In genomic region chr15:100107151-100107550, GRCh38 we compare ENCODE assay signal across 24 cellular contexts.
DNase-seq lines count a peak whose midpoint lies in the region; ATAC-seq, FAIRE-seq and TF ChIP-seq lines count a peak whose summit lies in the region.
"Had no signal": no experiment of that assay in that cellular context is flagged by ENCODE, and none has a peak within 500 bp of the region (broad histone marks: within the 10 kb centered on the region; RNA-seq: fewer than 3 reads in every experiment).

No MANE protein-coding gene starts in this region.

- no peak overlapping the region for H2BK15ac ChIP-seq in neuronal stem cell (ENCODE audit: low read length)

- no peak overlapping the region for H3K4me2 ChIP-seq in HepG2 (ENCODE audit: low read depth, low read length)
- no peak overlapping the region for H3K4me2 ChIP-seq in neuronal stem cell (ENCODE audit: insufficient read depth, low read length, poor library complexity, severe bottlenecking)
- H3K4me2 ChIP-seq: KMS-11 had no signal

- no peaks in the 10 kb centered on the region for H3K36me3 Mint-ChIP-seq in WTC11
- H3K36me3 Mint-ChIP-seq in activated T-helper 1 cell treated with anti-CD3 and anti-CD28 coated beads, Interleukin-12 subunit alpha, Interleukin-12 subunit beta, Interleukin-2, Interleukin-4 antibody, amounts not matched to agents 30 ng/mL and 10 ng/mL and 1 ng/mL, durations not matched to agents 14 hours and 24 hours and 36 hours (ENCODE audit: low read depth) = no peaks in the 10 kb centered on the region
- H3K36me3 Mint-ChIP-seq in activated T-cell treated with anti-CD3 and anti-CD28 coated beads, Interleukin-2, amount 50 U/mL, for 4 hours (ENCODE audit: insufficient read depth) = peaks cover 4% of the 10 kb centered on the region

- no peaks in the 10 kb centered on the region for H3K9me3 Mint-ChIP-seq in WTC11
- no peaks in the 10 kb centered on the region for H3K9me3 Mint-ChIP-seq in activated T-helper 1 cell treated with anti-CD3 and anti-CD28 coated beads, Interleukin-12 subunit alpha, Interleukin-12 subunit beta, Interleukin-2, Interleukin-4 antibody, amounts not matched to agents 30 ng/mL and 10 ng/mL and 1 ng/mL, durations not matched to agents 14 hours and 24 hours and 36 hours
- no peaks in the 10 kb centered on the region for H3K9me3 Mint-ChIP-seq in activated T-cell treated with anti-CD3 and anti-CD28 coated beads, Interleukin-2, amount 50 U/mL, for 4 hours
- H3K9me3 Mint-ChIP-seq: CD8-positive, alpha-beta memory T cell had no signal

- TF ChIP-seq POLR2A in right lobe of liver (IDR thresholded peaks at IDR 0.05) (no peak), HepG2 (IDR thresholded peaks at IDR 0.05; ENCODE audit: insufficient read depth in 1 of 2, low read depth in 2 of 2, low read length in 2 of 2) (no peak)

- H3K23ac ChIP-seq in neuronal stem cell (ENCODE audit: low read depth, low read length, poor library complexity) = no peak overlapping the region

- peak overlapping the region; percentile 4 for H3K18ac ChIP-seq in neuronal stem cell (ENCODE audit: low read length)

- H2BK120ac ChIP-seq in neuronal stem cell (ENCODE audit: low read depth, low read length) = no peak overlapping the region

- H3K9me3 ChIP-seq in right lobe of liver (no peaks in the 10 kb centered on the region), HepG2 (ENCODE audit: low read length) (no peaks in the 10 kb centered on the region), neuronal stem cell (replicated peaks in 1 of 2; ENCODE audit: control insufficient read depth in 2 of 2, insufficient read depth in 1 of 2, low read depth in 1 of 2, low read length in 2 of 2) (peaks cover 0 to 1% of the 10 kb centered on the region in 2 donors)

- no peak overlapping the region for H3K4ac ChIP-seq in neuronal stem cell (ENCODE audit: low read length)

- no peaks in the 10 kb centered on the region for H3K79me1 ChIP-seq in neuronal stem cell (ENCODE audit: low read depth, low read length)

- TF ChIP-seq EP300 in HepG2 (IDR thresholded peaks at IDR 0.05; ENCODE audit: low read depth in 2 of 2, low read length in 2 of 2) = no peak
- no peak for TF ChIP-seq EP300 in HepG2 (CRISPR knock-in tag; IDR thresholded peaks at IDR 0.05; ENCODE audit: borderline replicate concordance)

- POLR2A ChIA-PET in HepG2 (lab: Yijun Ruan, JAX) = no interaction called here
- POLR2A ChIA-PET in WTC11 (lab: Charles Lee) = interaction anchor here (0.8 kb wide), 1 partner anchor 84 kb away, joined by 3 read pairs; no protein-coding TSS in a partner anchor

- in situ Hi-C loops in HepG2 (cut with HindIII; ENCODE audit: extremely low pct_ligation_motif_present, low pct_unique_long_range_greater_than_20kb) = no loop called here

- no peak overlapping the region for H2BK12ac ChIP-seq in neuronal stem cell (ENCODE audit: low read length)

- no peaks in the 10 kb centered on the region for H4K20me1 ChIP-seq in HepG2 (ENCODE audit: insufficient read depth, low read length)

- H3K4me3 ChIP-seq in right lobe of liver (no peak overlapping the region), HepG2 (replicated peaks in 1 of 3; ENCODE audit: insufficient read depth in 1 of 3, low read depth in 2 of 3, low read length in 3 of 3) (no peak overlapping the region), neuronal stem cell (ENCODE audit: low read length in 2 of 2) (no peak overlapping the region)

- no peak for TF ChIP-seq RAD21 in HepG2 (CRISPR knock-in tag; IDR thresholded peaks at IDR 0.05)

- H3K14ac ChIP-seq in neuronal stem cell (ENCODE audit: low read length) = no peak overlapping the region

- intact Hi-C loops in right lobe of liver (cut with DNase I) = no loop called here
- intact Hi-C loops in HepG2 (cut with micrococcal nuclease; ENCODE audit: unreplicated experiment) = no loop called here
- intact Hi-C loops in activated T-helper 1 cell treated with anti-CD3 and anti-CD28 coated beads, Interleukin-12 subunit alpha, Interleukin-12 subunit beta, Interleukin-2, Interleukin-4 antibody, amounts not matched to agents 30 ng/mL and 10 ng/mL and 1 ng/mL, durations not matched to agents 14 hours and 24 hours and 36 hours (cut with micrococcal nuclease) = no loop called here

- no peaks in the 10 kb centered on the region for H3K27me3 Mint-ChIP-seq in WTC11 (ENCODE audit: low read depth)
- no peaks in the 10 kb centered on the region for H3K27me3 Mint-ChIP-seq in activated T-helper 1 cell treated with anti-CD3 and anti-CD28 coated beads, Interleukin-12 subunit alpha, Interleukin-12 subunit beta, Interleukin-2, Interleukin-4 antibody, amounts not matched to agents 30 ng/mL and 10 ng/mL and 1 ng/mL, durations not matched to agents 14 hours and 24 hours and 36 hours (ENCODE audit: insufficient read depth)
- no peaks in the 10 kb centered on the region for H3K27me3 Mint-ChIP-seq in activated T-cell treated with anti-CD3 and anti-CD28 coated beads, Interleukin-2, amount 50 U/mL, for 4 hours (ENCODE audit: low read depth)
- H3K27me3 Mint-ChIP-seq: CD8-positive, alpha-beta memory T cell had no signal

- no peak for FAIRE-seq in HepG2 (lab: Jason Lieb, UNC)
- FAIRE-seq: GM18507 had no signal

- H3K27ac Mint-ChIP-seq in WTC11 = 0 out of 2 replicates have a peak overlapping the region, but pooled peaks have one; percentile 38
- H3K27ac Mint-ChIP-seq in activated T-helper 1 cell treated with anti-CD3 and anti-CD28 coated beads, Interleukin-12 subunit alpha, Interleukin-12 subunit beta, Interleukin-2, Interleukin-4 antibody, amounts not matched to agents 30 ng/mL and 10 ng/mL and 1 ng/mL, durations not matched to agents 14 hours and 24 hours and 36 hours = no peak overlapping the region

- H4K8ac ChIP-seq in neuronal stem cell (ENCODE audit: low read depth, low read length) = no peak overlapping the region

- no TSS peak for BruUV-seq in HepG2 (replicated peaks; lab: Mats Ljungman, UMichigan)

- H3K9ac ChIP-seq in HepG2 (ENCODE audit: insufficient read depth, low read depth, low read length) (no peak overlapping the region), neuronal stem cell (ENCODE audit: low read depth, low read length, poor library complexity) (no peak overlapping the region)
- H3K9ac ChIP-seq: KMS-11 had no signal

- peaks cover 0 to 4% (median 0%) of the 10 kb centered on the region in 4 donors for H3K36me3 ChIP-seq in right lobe of liver
- H3K36me3 ChIP-seq in HepG2 (replicated peaks in 1 of 2; ENCODE audit: control insufficient read depth in 1 of 2, insufficient read depth in 2 of 2, low read length in 2 of 2) = no peaks in the 10 kb centered on the region
- H3K36me3 ChIP-seq in neuronal stem cell (replicated peaks in 1 of 2; ENCODE audit: control insufficient read depth in 2 of 2, insufficient read depth in 2 of 2, low read length in 2 of 2) = no peaks in the 10 kb centered on the region

- no peak overlapping the region for H3K4me3 Mint-ChIP-seq in WTC11
- no peak overlapping the region for H3K4me3 Mint-ChIP-seq in activated T-helper 1 cell treated with anti-CD3 and anti-CD28 coated beads, Interleukin-12 subunit alpha, Interleukin-12 subunit beta, Interleukin-2, Interleukin-4 antibody, amounts not matched to agents 30 ng/mL and 10 ng/mL and 1 ng/mL, durations not matched to agents 14 hours and 24 hours and 36 hours
- no peak overlapping the region for H3K4me3 Mint-ChIP-seq in activated T-cell treated with anti-CD3 and anti-CD28 coated beads, Interleukin-2, amount 50 U/mL, for 4 hours
- H3K4me3 Mint-ChIP-seq: CD8-positive, alpha-beta memory T cell had no signal

- no peak overlapping the region for H2BK5ac ChIP-seq in neuronal stem cell (ENCODE audit: low read length)

- no peak overlapping the region for H4K91ac ChIP-seq in neuronal stem cell (ENCODE audit: low read depth, low read length, poor library complexity)

- H3K79me2 ChIP-seq in HepG2 (ENCODE audit: insufficient read depth, low read length) = no peaks in the 10 kb centered on the region

- ATAC-seq in right lobe of liver = no peak
- ATAC-seq in HepG2 = no peak
- ATAC-seq in WTC11 = no peak
- ATAC-seq in activated T-cell treated with anti-CD3 and anti-CD28 coated beads, Interleukin-2, amount 50 U/mL, for 4 hours = no peak
- ATAC-seq: HCT116 had no signal

- DNase-seq in right lobe of liver = peak in 2 of 3 donors; percentile 8 to 24
- no peak for DNase-seq in HepG2 (ENCODE audit: low spot score)
- DNase-seq in WTC11 (ENCODE audit: low spot score) = no peak
- no peak for DNase-seq in neuronal stem cell (ENCODE audit: low spot score)
- no peak for DNase-seq in stimulated activated CD4-positive, alpha-beta T cell treated with anti-CD3 and anti-CD28 coated beads, Interleukin-4, amount 100 ng/mL, for 4 hours
- no peak for DNase-seq in activated CD4-positive, CD25-positive, alpha-beta regulatory T cell treated with anti-CD3 and anti-CD28 coated beads, Interleukin-2, amount 50 U/mL, for 72 hours
- DNase-seq in activated T-helper 1 cell treated with anti-CD3 and anti-CD28 coated beads, Interleukin-12 subunit alpha, Interleukin-12 subunit beta, Interleukin-2, Interleukin-4 antibody, amounts not matched to agents 30 ng/mL and 10 ng/mL and 1 ng/mL, durations not matched to agents 14 hours and 24 hours and 36 hours (ENCODE audit: low spot score) = no peak
- no peak for DNase-seq in activated T-cell treated with anti-CD3 and anti-CD28 coated beads, Interleukin-2, amount 50 U/mL, for 4 hours
- DNase-seq: AML-193; Calu3; CD8-positive, alpha-beta memory T cell; GDM1; GOT3; NCI-H1105; NCI-H146; NCI-H2081; NCI-H2171; NCI-H524 treated with DMSO at 0.1 percent for 48 hours; NCI-H82; Right ventricle myocardium superior had no signal

- H3K4me1 ChIP-seq in right lobe of liver = no peaks in the 10 kb centered on the region
- peaks cover 16% of the 10 kb centered on the region; the same call in 1 of the 2 replicates for H3K4me1 ChIP-seq in HepG2 (ENCODE audit: insufficient read depth, low read length)
- H3K4me1 ChIP-seq in neuronal stem cell (ENCODE audit: control insufficient read depth in 2 of 2, insufficient read depth in 1 of 2, low read depth in 1 of 2, low read length in 2 of 2) = no peaks in the 10 kb centered on the region

- CTCF ChIA-PET in HepG2 (lab: Yijun Ruan, JAX; ENCODE audit: low intra/inter-chr PET ratio, low total read pairs) = no interaction called here
- CTCF ChIA-PET in WTC11 (lab: Charles Lee) = no interaction called here

- no peak overlapping the region for H3K27ac ChIP-seq in right lobe of liver
- H3K27ac ChIP-seq in HepG2 (ENCODE audit: extremely low read length, insufficient read depth, low read length) = no peak overlapping the region
- no peak overlapping the region for H3K27ac ChIP-seq in neuronal stem cell (replicated peaks; ENCODE audit: low read length)
- H3K27ac ChIP-seq: C4-2B, KMS-11 had no signal

- H2AFZ ChIP-seq in HepG2 (ENCODE audit: low read length) (no peak overlapping the region), neuronal stem cell (ENCODE audit: low read length) (no peak overlapping the region)

- no peak overlapping the region for H2AK5ac ChIP-seq in neuronal stem cell (ENCODE audit: low read depth, low read length)

- H3K4me1 Mint-ChIP-seq in WTC11 = peaks cover 4% of the 10 kb centered on the region; the same call in 1 of the 2 replicates
- peaks cover 30% of the 10 kb centered on the region for H3K4me1 Mint-ChIP-seq in activated T-helper 1 cell treated with anti-CD3 and anti-CD28 coated beads, Interleukin-12 subunit alpha, Interleukin-12 subunit beta, Interleukin-2, Interleukin-4 antibody, amounts not matched to agents 30 ng/mL and 10 ng/mL and 1 ng/mL, durations not matched to agents 14 hours and 24 hours and 36 hours (ENCODE audit: low read depth)
- H3K4me1 Mint-ChIP-seq in activated T-cell treated with anti-CD3 and anti-CD28 coated beads, Interleukin-2, amount 50 U/mL, for 4 hours (ENCODE audit: low read depth) = peaks cover 18% of the 10 kb centered on the region

- TF ChIP-seq CTCF in right lobe of liver (IDR thresholded peaks at IDR 0.05) (no peak), HepG2 (CRISPR knock-in tag; IDR thresholded peaks at IDR 0.05) (no peak), WTC11 (IDR thresholded peaks at IDR 0.05) (no peak)

- H3K27me3 ChIP-seq in right lobe of liver (no peaks in the 10 kb centered on the region), HepG2 (ENCODE audit: control insufficient read depth in 1 of 2, insufficient read depth in 2 of 2, low read length in 2 of 2) (no peaks in the 10 kb centered on the region; a peak in 2 of 5 replicates), neuronal stem cell (ENCODE audit: control insufficient read depth in 3 of 3, insufficient read depth in 3 of 3, low read depth in 1 of 3, low read length in 3 of 3) (no peaks in the 10 kb centered on the region)

- 100% methylated on average over 4 of the region's 8 CpGs for WGBS in right lobe of liver (ENCODE audit: insufficient coverage, low coverage, low lambda C conversion rate, missing lambda C conversion rate)
- WGBS in HepG2 (ENCODE audit: low lambda C conversion rate) = 76% methylated on average over 7 of the region's 8 CpGs
- WGBS in neuronal stem cell (ENCODE audit: extremely low coverage in 2 of 2, insufficient read length in 2 of 2, insufficient replicate concordance in 1 of 2), 2 donors = no CpG with 5 or more reads among the region's 8 CpGs

Comparison
In these comparisons a context has a peak if more than half of its experiments do, and no peak if none do; other contexts are left out.
1. DNase-seq: peak in right lobe of liver (2 of 3); none in HepG2 (single experiment), WTC11 (single experiment), neuronal stem cell (single experiment), stimulated activated CD4-positive, alpha-beta T cell treated with anti-CD3 and anti-CD28 coated beads, Interleukin-4, amount 100 ng/mL, for 4 hours (0 of 2), activated CD4-positive, CD25-positive, alpha-beta regulatory T cell treated with anti-CD3 and anti-CD28 coated beads, Interleukin-2, amount 50 U/mL, for 72 hours (single experiment), activated T-helper 1 cell treated with anti-CD3 and anti-CD28 coated beads, Interleukin-12 subunit alpha, Interleukin-12 subunit beta, Interleukin-2, Interleukin-4 antibody, amounts not matched to agents 30 ng/mL and 10 ng/mL and 1 ng/mL, durations not matched to agents 14 hours and 24 hours and 36 hours (single experiment) and activated T-cell treated with anti-CD3 and anti-CD28 coated beads, Interleukin-2, amount 50 U/mL, for 4 hours (single experiment).